Comparison of ENCODE assay signal across 8 cellular contexts in the genomic region with DNA sequence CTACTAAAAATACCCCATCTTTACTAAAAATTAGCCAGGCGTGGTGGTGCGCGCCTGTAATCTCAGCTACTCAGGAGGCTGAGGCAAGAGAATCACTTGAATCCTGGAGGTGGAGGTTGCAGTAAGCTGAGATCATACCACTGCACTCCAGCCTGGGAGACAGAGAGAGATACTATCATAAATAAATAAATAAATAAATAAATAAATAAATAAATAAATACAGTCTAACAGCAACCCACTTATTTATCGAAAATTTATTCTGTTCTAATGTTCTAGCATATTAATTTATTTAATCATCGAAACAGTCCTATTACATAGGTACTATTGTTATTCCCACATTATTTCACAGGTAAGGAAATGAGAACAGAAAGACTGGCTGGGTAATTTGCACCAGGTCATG. TPM values are rescaled to one million over a fixed set of nuclear protein-coding genes. Genes with fewer than 3 reads are reported as not detected.
"Had no signal": no experiment of that assay in that cellular context is flagged by ENCODE, and none has a peak within 500 bp of the region (broad histone marks: within the 10 kb centered on the region; RNA-seq: fewer than 3 reads in every experiment).

No MANE protein-coding gene starts in this region.

- DNase-seq: IMR-90, KBM-7, KG1 had no signal

- H3K27ac ChIP-seq: HL-60, KMS-11 had no signal

- H3K4me3 ChIP-seq: K562 had no signal

- H3K4me2 ChIP-seq: KMS-11 had no signal

- FAIRE-seq: HepG2, HTR-8/SVneo, K562 had no signal

- ATAC-seq: HepG2, K562 had no signal

RNA-seq across cellular contexts. Expression of gene TXK, which starts 18.2 kb away (rescaled TPM):
- polyA plus RNA-seq: HepG2, IMR-90 had no signal
